Comparison of ENCODE assay signal across 19 cellular contexts in the genomic region with DNA sequence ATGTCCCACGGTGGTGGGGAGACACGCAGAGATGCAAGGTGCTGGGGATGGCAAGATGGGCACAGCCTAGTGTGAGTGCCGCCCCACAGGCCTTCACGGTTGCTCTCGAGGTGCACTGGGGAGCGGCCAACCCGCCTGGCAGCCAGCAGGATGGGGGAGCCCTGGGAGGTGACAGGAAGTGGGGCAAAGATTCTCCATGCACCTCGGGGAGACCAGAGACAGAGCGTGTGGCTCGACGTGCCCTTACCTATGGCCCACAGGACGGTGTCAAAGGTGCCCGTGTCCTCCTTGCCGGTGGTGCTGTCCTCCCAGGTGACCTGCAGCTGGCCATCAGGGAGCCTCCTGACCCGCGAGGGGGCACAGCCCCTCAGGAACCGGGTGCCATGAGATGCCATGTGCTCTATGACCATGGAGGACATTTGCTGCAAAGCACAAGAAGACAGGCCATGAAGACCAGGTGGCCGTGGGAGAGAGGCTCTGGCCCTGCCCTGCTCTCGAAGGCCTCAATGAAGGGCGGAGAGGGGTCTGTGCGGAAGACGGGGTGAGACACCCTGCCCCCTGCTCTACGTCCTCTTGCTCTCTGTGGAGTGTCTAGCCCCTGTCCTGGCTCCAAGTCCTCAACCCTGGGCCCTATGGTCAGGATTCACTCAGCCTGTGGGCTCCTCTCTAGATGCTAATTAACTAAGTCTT. TPM values are rescaled to one million over a fixed set of nuclear protein-coding genes. Genes with fewer than 3 reads are reported as not detected.
DNase-seq lines count a peak whose midpoint lies in the region; ATAC-seq, FAIRE-seq and TF ChIP-seq lines count a peak whose summit lies in the region.
"Had no signal": no experiment of that assay in that cellular context is flagged by ENCODE, and none has a peak within 500 bp of the region (broad histone marks: within the 10 kb centered on the region; RNA-seq: fewer than 3 reads in every experiment).

No MANE protein-coding gene starts in this region.

- in situ Hi-C loops in K562 (cut with MboI): no loop called here

- intact Hi-C loops in K562 (cut with micrococcal nuclease): no loop called here

- peak overlapping the region; percentile 50 to 67 for H3K27ac Mint-ChIP-seq in activated naive CD4-positive, alpha-beta T cell treated with anti-CD3 and anti-CD28 coated beads, Interleukin-2, amount 50 U/mL, for 72 hours
- H3K27ac Mint-ChIP-seq: IgD-negative memory B cell had no signal

- H3K27ac ChIP-seq in KOPT-K1 (ENCODE audit: low read depth, low read length, poor library complexity, severe bottlenecking): peak overlapping the region; percentile 98
- H3K27ac ChIP-seq in K562 (ENCODE audit: extremely low read depth, low read depth, low read length): no peak overlapping the region
- peak overlapping the region; percentile 59 for H3K27ac ChIP-seq in thymus (ENCODE audit: low read depth)
- H3K27ac ChIP-seq: SJCRH30 had no signal

- no peaks in the 10 kb centered on the region for H3K79me2 ChIP-seq in K562 (ENCODE audit: control insufficient read depth, insufficient read depth, low read length)

- no peak overlapping the region for H3K4me2 ChIP-seq in K562 (ENCODE audit: insufficient read depth, low read length)

- H3K9ac ChIP-seq in K562 (ENCODE audit: insufficient read depth in 1 of 2, low read depth in 2 of 2, low read length in 2 of 2): peak overlapping the region in 1 of 2 experiments; percentile 12; a peak in 1 of 4 replicates

- no peaks in the 10 kb centered on the region for H3K9me3 Mint-ChIP-seq in activated naive CD4-positive, alpha-beta T cell treated with anti-CD3 and anti-CD28 coated beads, Interleukin-2, amount 50 U/mL, for 72 hours
- H3K9me3 Mint-ChIP-seq: IgD-negative memory B cell had no signal

- POLR2A ChIA-PET in K562 (lab: Yijun Ruan, JAX): interaction anchor here (0.6 to 11.2 kb wide), 5 partner anchors 6 to 118 kb away, joined by 3 to 141 read pairs (median 3); no protein-coding TSS in a partner anchor

- H3K9me3 ChIP-seq in KOPT-K1 (ENCODE audit: insufficient read depth, low read length, poor library complexity, severe bottlenecking) (no peaks in the 10 kb centered on the region), K562 (replicated peaks; ENCODE audit: control insufficient read depth, insufficient read depth, low read depth, low read length) (no peaks in the 10 kb centered on the region), thymus (ENCODE audit: control insufficient read depth) (no peaks in the 10 kb centered on the region)
- H3K9me3 ChIP-seq: HAP-1, SJCRH30 had no signal

- peaks cover 0 to 5% of the 10 kb centered on the region in 2 donors for H3K36me3 Mint-ChIP-seq in activated naive CD4-positive, alpha-beta T cell treated with anti-CD3 and anti-CD28 coated beads, Interleukin-2, amount 50 U/mL, for 72 hours

- no peak for TF ChIP-seq CTCF in K562 (IDR thresholded peaks at IDR 0.05 in 2 of 3, conservative IDR thresholded peaks at IDR 0.05 in 1 of 3; ENCODE audit: insufficient read depth in 2 of 3, low read depth in 1 of 3, low read length in 3 of 3)

- no peak overlapping the region for H3K4me3 ChIP-seq in K562
- H3K4me3 ChIP-seq in thymus (ENCODE audit: low read length): no peak overlapping the region
- H3K4me3 ChIP-seq: HAP-1, SJCRH30 had no signal

- no peak for TF ChIP-seq POLR2A in K562 (conservative IDR thresholded peaks at IDR 0.05)

- CTCF ChIA-PET in K562 (lab: Yijun Ruan, JAX; ENCODE audit: low intra/inter-chr PET ratio): no interaction called here

- H3K36me3 ChIP-seq in KOPT-K1 (ENCODE audit: insufficient read depth, low read length): no peaks in the 10 kb centered on the region
- H3K36me3 ChIP-seq in K562 (ENCODE audit: control insufficient read depth, insufficient read depth, low read length): peaks cover 22% of the 10 kb centered on the region; the same call in 1 of the 3 replicates
- peaks cover 5% of the 10 kb centered on the region for H3K36me3 ChIP-seq in thymus (ENCODE audit: control insufficient read depth, insufficient read depth)
- H3K36me3 ChIP-seq: HAP-1, SJCRH30 had no signal

- TF ChIP-seq EP300 in K562 (IDR thresholded peaks at IDR 0.05; ENCODE audit: low read length): no peak

- H2AFZ ChIP-seq in K562 (ENCODE audit: low read depth, low read length): no peak overlapping the region

- FAIRE-seq in K562 (lab: Jason Lieb, UNC) (no peak), GM19239 (lab: Jason Lieb, UNC) (no peak)

- no peak for TF ChIP-seq RAD21 in K562 (CRISPR knock-in tag; conservative IDR thresholded peaks at IDR 0.05 in 1 of 2, IDR thresholded peaks at IDR 0.05 in 1 of 2)

- H3K9me1 ChIP-seq in K562 (ENCODE audit: control insufficient read depth, insufficient read depth, low read length): peaks cover 12% of the 10 kb centered on the region

- BruUV-seq in K562 (replicated peaks; lab: Mats Ljungman, UMichigan): no TSS peak

- H4K20me1 ChIP-seq in K562 (replicated peaks; ENCODE audit: control insufficient read depth, insufficient read depth, low read length): peaks cover 33% of the 10 kb centered on the region

- H3K4me1 ChIP-seq in K562 (replicated peaks in 1 of 2; ENCODE audit: control insufficient read depth in 2 of 2, insufficient read depth in 2 of 2, low read length in 2 of 2) (peaks cover 24 to 61% of the 10 kb centered on the region in 2 experiments), thymus (ENCODE audit: control insufficient read depth, insufficient read depth, low read length) (peaks cover 80% of the 10 kb centered on the region)

- H3K27me3 ChIP-seq in K562 (ENCODE audit: control insufficient read depth in 2 of 2, insufficient read depth in 2 of 2, low read length in 2 of 2) (no peaks in the 10 kb centered on the region), thymus (ENCODE audit: control insufficient read depth, insufficient read depth) (no peaks in the 10 kb centered on the region)
- H3K27me3 ChIP-seq: SJCRH30 had no signal

- no peak for ATAC-seq in activated naive CD4-positive, alpha-beta T cell treated with anti-CD3 and anti-CD28 coated beads, Interleukin-2, amount 50 U/mL, for 72 hours
- ATAC-seq in K562: no peak
- no peak for ATAC-seq in GM21737 (IDR thresholded peaks at IDR 0.05; ENCODE audit: unreplicated experiment)
- ATAC-seq: PC-3 had no signal

- DNase-seq in activated naive CD4-positive, alpha-beta T cell treated with anti-CD3 and anti-CD28 coated beads, Interleukin-2, amount 50 U/mL, for 72 hours (ENCODE audit: low spot score in 2 of 2): no peak
- DNase-seq in activated naive CD4-positive, alpha-beta T cell treated with anti-CD3 and anti-CD28 coated beads, Interleukin-2, amount 50 U/mL, for 16 hours: no peak
- DNase-seq in K562 (ENCODE audit: extremely low read depth in 1 of 4, low spot score in 3 of 4): no peak
- DNase-seq in EL: no peak
- DNase-seq in GM19239 (ENCODE audit: insufficient read length, low spot score): no peak
- DNase-seq: Calu3, DMS53, NCI-H1436, NCI-H2029 treated with DMSO at 0.1 percent for 48 hours, NCI-H2171 treated with DMSO at 0.1 percent for 48 hours, NCI-H446 treated with DMSO at 0.1 percent for 48 hours, NCI-H748 treated with DMSO at 0.1 percent for 48 hours, PC-3, SJCRH30 had no signal

- 80% methylated on average over 23 of the region's 23 CpGs for WGBS in K562 (ENCODE audit: insufficient coverage, low coverage, missing lambda C conversion rate)
- WGBS in thymus: 75% methylated on average over 23 of the region's 23 CpGs

RNA-seq across cellular contexts. Expression of gene GNB1L, which starts 40.6 kb away (rescaled TPM):
- 10 to 100 TPM in 1 of 2 donors, 1 to 10 TPM in 1; 9.6 to 13.4 TPM for total RNA-seq in activated naive CD4-positive, alpha-beta T cell treated with anti-CD3 and anti-CD28 coated beads, Interleukin-2, amount 50 U/mL, for 72 hours
- total RNA-seq in K562 (2011; cell fraction: chromatin; rRNA removed; ENCODE audit: low replicate concordance): 5.3 and 21.3 TPM in 2 replicates
- total RNA-seq in K562 (2011; cell fraction: nucleolus; rRNA removed): 21.8 and 25.5 TPM in 2 replicates
- total RNA-seq in K562 (2011; cell fraction: nucleoplasm; rRNA removed): 7.3 and 7.8 TPM in 2 replicates
- total RNA-seq in K562 (2014; rRNA removed) (48.9 and 69.1 TPM in 2 replicates), K562 (2014; rRNA removed; fragmentation: Illumina TruSeq; extraction: Trizol) (0.57 and 0.84 TPM in 2 replicates), K562 (2015; rRNA removed; fragmentation: Illumina TruSeq; extraction: Trizol) (17.8 and 20.6 TPM in 2 replicates), K562 (2021) (50.5 and 55.3 TPM in 2 replicates)
- polyA plus RNA-seq in K562 (2011; rRNA removed) (10.2 and 35.0 TPM in 2 replicates), K562 (2014; fragmentation: Illumina TruSeq; extraction: Trizol) (1.9 and 18.0 TPM in 2 replicates), K562 (2014; fragmentation: Nextera tagmentation; extraction: Ambion mirVana) (1 to 10 TPM in 1 of 2 experiments, under 1 TPM in 1; 0.56 to 3.5 TPM), K562 (2014; rRNA removed) (40.7 and 41.3 TPM in 2 replicates), thymus (11.2 TPM)
- polyA plus RNA-seq in K562 (2011; cell fraction: cytosol; rRNA removed): 37.2 and 43.8 TPM in 2 replicates
- 33.2 and 43.3 TPM in 2 replicates for polyA plus RNA-seq in K562 (2011; cell fraction: nucleus; rRNA removed)
- polyA plus RNA-seq in K562 (2012): 42.2 and 62.2 TPM in 2 replicates
- polyA minus RNA-seq in K562 (2011; rRNA and poly(A)+ RNA removed): 2.8 and 3.7 TPM in 2 replicates
- 13.2 and 33.0 TPM in 2 replicates for polyA minus RNA-seq in K562 (2011; cell fraction: cytosol; rRNA and poly(A)+ RNA removed)
- polyA minus RNA-seq in K562 (2011; cell fraction: nucleus; rRNA and poly(A)+ RNA removed): 12.0 and 14.3 TPM in 2 replicates

RNA-seq across cellular contexts. Expression of gene RTL10, which starts 40.6 kb away (rescaled TPM):
- 10 to 100 TPM; 12.1 to 20.1 TPM for total RNA-seq in activated naive CD4-positive, alpha-beta T cell treated with anti-CD3 and anti-CD28 coated beads, Interleukin-2, amount 50 U/mL, for 72 hours
- total RNA-seq in K562 (2011; cell fraction: chromatin; rRNA removed; ENCODE audit: low replicate concordance): 82.4 and 192 TPM in 2 replicates
- total RNA-seq in K562 (2011; cell fraction: nucleolus; rRNA removed): 134 and 166 TPM in 2 replicates
- 107 and 110 TPM in 2 replicates for total RNA-seq in K562 (2011; cell fraction: nucleoplasm; rRNA removed)
- total RNA-seq in K562 (2014; rRNA removed): 32.5 and 42.0 TPM in 2 replicates
- 16.3 and 19.8 TPM in 2 replicates for total RNA-seq in K562 (2014; rRNA removed; fragmentation: Illumina TruSeq; extraction: Trizol)
- total RNA-seq in K562 (2015; rRNA removed; fragmentation: Illumina TruSeq; extraction: Trizol): 26.2 and 28.8 TPM in 2 replicates
- 75.4 and 75.5 TPM in 2 replicates for total RNA-seq in K562 (2021)
- polyA plus RNA-seq in K562 (2011; rRNA removed): 32.7 and 82.6 TPM in 2 replicates
- 68.8 and 74.9 TPM in 2 replicates for polyA plus RNA-seq in K562 (2011; cell fraction: cytosol; rRNA removed)
- 124 and 157 TPM in 2 replicates for polyA plus RNA-seq in K562 (2011; cell fraction: nucleus; rRNA removed)
- polyA plus RNA-seq in K562 (2012): 40.3 and 56.9 TPM in 2 replicates
- polyA plus RNA-seq in K562 (2014; fragmentation: Illumina TruSeq; extraction: Trizol): 39.2 and 40.1 TPM in 2 replicates
- 10 to 100 TPM; 23.6 to 33.7 TPM for polyA plus RNA-seq in K562 (2014; fragmentation: Nextera tagmentation; extraction: Ambion mirVana)
- 28.2 and 31.2 TPM in 2 replicates for polyA plus RNA-seq in K562 (2014; rRNA removed)
- polyA minus RNA-seq in K562 (2011; rRNA and poly(A)+ RNA removed): 49.5 and 66.5 TPM in 2 replicates
- 31.7 and 46.0 TPM in 2 replicates for polyA minus RNA-seq in K562 (2011; cell fraction: cytosol; rRNA and poly(A)+ RNA removed)
- 42.7 and 85.4 TPM in 2 replicates for polyA minus RNA-seq in K562 (2011; cell fraction: nucleus; rRNA and poly(A)+ RNA removed)
- 20.8 TPM for polyA plus RNA-seq in thymus

RNA-seq across cellular contexts. Expression of gene COMT, which starts 46.3 kb away (rescaled TPM):
- total RNA-seq in activated naive CD4-positive, alpha-beta T cell treated with anti-CD3 and anti-CD28 coated beads, Interleukin-2, amount 50 U/mL, for 72 hours: 100 to 1,000 TPM in 1 of 2 donors, 10 to 100 TPM in 1; 39.7 to 113 TPM
- total RNA-seq in K562 (2011; cell fraction: chromatin; rRNA removed; ENCODE audit: low replicate concordance): 125 and 360 TPM in 2 replicates
- 500 and 649 TPM in 2 replicates for total RNA-seq in K562 (2011; cell fraction: nucleolus; rRNA removed)
- total RNA-seq in K562 (2011; cell fraction: nucleoplasm; rRNA removed): 301 and 358 TPM in 2 replicates
- total RNA-seq in K562 (2014; rRNA removed) (334 and 497 TPM in 2 replicates), K562 (2014; rRNA removed; fragmentation: Illumina TruSeq; extraction: Trizol) (29.4 and 46.3 TPM in 2 replicates), K562 (2015; rRNA removed; fragmentation: Illumina TruSeq; extraction: Trizol) (155 and 156 TPM in 2 replicates), K562 (2021) (348 and 351 TPM in 2 replicates)
- polyA plus RNA-seq in K562 (2011; rRNA removed) (185 and 498 TPM in 2 replicates), K562 (2014; fragmentation: Illumina TruSeq; extraction: Trizol) (108 and 305 TPM in 2 replicates), K562 (2014; fragmentation: Nextera tagmentation; extraction: Ambion mirVana) (10 to 100 TPM; 12.5 to 39.6 TPM), K562 (2014; rRNA removed) (263 and 317 TPM in 2 replicates), thymus (74.5 TPM)
- polyA plus RNA-seq in K562 (2011; cell fraction: cytosol; rRNA removed): 652 and 657 TPM in 2 replicates
- 321 and 432 TPM in 2 replicates for polyA plus RNA-seq in K562 (2011; cell fraction: nucleus; rRNA removed)
- 279 and 699 TPM in 2 replicates for polyA plus RNA-seq in K562 (2012)
- 92.9 and 123 TPM in 2 replicates for polyA minus RNA-seq in K562 (2011; rRNA and poly(A)+ RNA removed)
- 148 and 344 TPM in 2 replicates for polyA minus RNA-seq in K562 (2011; cell fraction: cytosol; rRNA and poly(A)+ RNA removed)
- polyA minus RNA-seq in K562 (2011; cell fraction: nucleus; rRNA and poly(A)+ RNA removed): 63.8 and 154 TPM in 2 replicates

RNA-seq across cellular contexts. Expression of gene TXNRD2, which starts 46.3 kb away (rescaled TPM):
- 10 to 100 TPM in 1 of 2 donors, 1 to 10 TPM in 1; 4.6 to 33.0 TPM for total RNA-seq in activated naive CD4-positive, alpha-beta T cell treated with anti-CD3 and anti-CD28 coated beads, Interleukin-2, amount 50 U/mL, for 72 hours
- 156 and 367 TPM in 2 replicates for total RNA-seq in K562 (2011; cell fraction: chromatin; rRNA removed; ENCODE audit: low replicate concordance)
- 176 and 216 TPM in 2 replicates for total RNA-seq in K562 (2011; cell fraction: nucleolus; rRNA removed)
- 160 and 165 TPM in 2 replicates for total RNA-seq in K562 (2011; cell fraction: nucleoplasm; rRNA removed)
- total RNA-seq in K562 (2014; rRNA removed) (49.4 and 60.7 TPM in 2 replicates), K562 (2014; rRNA removed; fragmentation: Illumina TruSeq; extraction: Trizol) (25.1 and 32.6 TPM in 2 replicates), K562 (2015; rRNA removed; fragmentation: Illumina TruSeq; extraction: Trizol) (45.9 and 50.4 TPM in 2 replicates), K562 (2021) (78.2 and 80.2 TPM in 2 replicates)
- polyA plus RNA-seq in K562 (2011; rRNA removed) (50.2 and 93.6 TPM in 2 replicates), K562 (2014; fragmentation: Illumina TruSeq; extraction: Trizol) (45.0 and 66.1 TPM in 2 replicates), K562 (2014; fragmentation: Nextera tagmentation; extraction: Ambion mirVana) (1 to 10 TPM; 3.3 to 4.4 TPM), K562 (2014; rRNA removed) (52.5 and 57.0 TPM in 2 replicates), thymus (24.2 TPM)
- polyA plus RNA-seq in K562 (2011; cell fraction: cytosol; rRNA removed): 84.2 and 98.0 TPM in 2 replicates
- polyA plus RNA-seq in K562 (2011; cell fraction: nucleus; rRNA removed): 148 and 181 TPM in 2 replicates
- polyA plus RNA-seq in K562 (2012): 83.1 and 83.5 TPM in 2 replicates
- polyA minus RNA-seq in K562 (2011; rRNA and poly(A)+ RNA removed): 44.4 and 47.5 TPM in 2 replicates
- 55.3 and 75.6 TPM in 2 replicates for polyA minus RNA-seq in K562 (2011; cell fraction: cytosol; rRNA and poly(A)+ RNA removed)
- 57.4 and 103 TPM in 2 replicates for polyA minus RNA-seq in K562 (2011; cell fraction: nucleus; rRNA and poly(A)+ RNA removed)
